Comparison of ENCODE assay signal across 8 cellular contexts in genomic region chr1:9293512-9294439, GRCh38. TPM values are rescaled to one million over a fixed set of nuclear protein-coding genes. Genes with fewer than 3 reads are reported as not detected.
A peak's percentile ranks its signal among the peaks of the same experiment; 100 is the strongest.
DNase-seq lines count a peak whose midpoint lies in the region; ATAC-seq, FAIRE-seq and TF ChIP-seq lines count a peak whose summit lies in the region.
"Had no signal": no experiment of that assay in that cellular context is flagged by ENCODE, and none has a peak within 500 bp of the region (broad histone marks: within the 10 kb centered on the region; RNA-seq: fewer than 3 reads in every experiment).

No MANE protein-coding gene starts in this region.

- peaks cover 2% of the 10 kb centered on the region for H3K36me3 Mint-ChIP-seq in activated naive CD4-positive, alpha-beta T cell treated with anti-CD3 and anti-CD28 coated beads, Interleukin-2, amount 10 ng/mL, durations not matched to agents 7 days and 5 days

- peaks cover 4% of the 10 kb centered on the region for H3K9me3 Mint-ChIP-seq in activated naive CD4-positive, alpha-beta T cell treated with anti-CD3 and anti-CD28 coated beads, Interleukin-2, amount 10 ng/mL, durations not matched to agents 7 days and 5 days
- H3K9me3 Mint-ChIP-seq: stimulated activated naive CD8-positive, alpha-beta T cell treated with anti-CD3 and anti-CD28 coated beads, Interleukin-15, Interleukin-2, amounts not matched to agents 100 ng/mL and 50 ng/mL, for 24 hours had no signal

- no peak for TF ChIP-seq CTCF in hepatocyte (IDR thresholded peaks at IDR 0.05; ENCODE audit: poor library complexity)

- ATAC-seq in GM21381 (IDR thresholded peaks at IDR 0.05; ENCODE audit: unreplicated experiment) (peak; percentile 25), GM19397 (IDR thresholded peaks at IDR 0.05; ENCODE audit: unreplicated experiment) (no peak)

- peak overlapping the region; percentile 82 for H3K4me2 ChIP-seq in hepatocyte

- H3K4me3 ChIP-seq in hepatocyte: peak overlapping the region; percentile 98
- H3K4me3 ChIP-seq in small intestine (ENCODE audit: low read depth in 1 of 2, low read length in 2 of 2): peak overlapping the region; percentile 81 to 97

- no peak overlapping the region for H3K4me3 Mint-ChIP-seq in activated naive CD4-positive, alpha-beta T cell treated with anti-CD3 and anti-CD28 coated beads, Interleukin-2, amount 10 ng/mL, durations not matched to agents 7 days and 5 days
- H3K4me3 Mint-ChIP-seq: stimulated activated naive CD8-positive, alpha-beta T cell treated with anti-CD3 and anti-CD28 coated beads, Interleukin-15, Interleukin-2, amounts not matched to agents 100 ng/mL and 50 ng/mL, for 24 hours had no signal

- peaks cover 16% of the 10 kb centered on the region for H3K27me3 Mint-ChIP-seq in activated naive CD4-positive, alpha-beta T cell treated with anti-CD3 and anti-CD28 coated beads, Interleukin-2, amount 10 ng/mL, durations not matched to agents 7 days and 5 days
- H3K27me3 Mint-ChIP-seq: stimulated activated naive CD8-positive, alpha-beta T cell treated with anti-CD3 and anti-CD28 coated beads, Interleukin-15, Interleukin-2, amounts not matched to agents 100 ng/mL and 50 ng/mL, for 24 hours had no signal

- peak overlapping the region; percentile 60 for H2AFZ ChIP-seq in hepatocyte

- peaks cover 55% of the 10 kb centered on the region for H3K79me2 ChIP-seq in hepatocyte

- H3K27ac ChIP-seq in hepatocyte (peak overlapping the region; percentile 89), small intestine (ENCODE audit: low read depth in 1 of 2, low read length in 1 of 2) (peak overlapping the region; percentile 70 to 85)

- H3K36me3 ChIP-seq in hepatocyte (replicated peaks; ENCODE audit: insufficient read depth, low read depth) (no peaks in the 10 kb centered on the region), small intestine (ENCODE audit: control insufficient read depth in 2 of 2, insufficient read depth in 2 of 2, low read length in 2 of 2) (no peaks in the 10 kb centered on the region)

- FAIRE-seq in small intestine (lab: Jason Lieb, UNC): no peak

- CTCF ChIA-PET in activated naive CD4-positive, alpha-beta T cell treated with anti-CD3 and anti-CD28 coated beads, Interleukin-2, amount 10 ng/mL, durations not matched to agents 7 days and 5 days (lab: Charles Lee): no interaction called here

- H3K4me1 ChIP-seq in hepatocyte (ENCODE audit: insufficient read depth) (peaks cover 37% of the 10 kb centered on the region), small intestine (ENCODE audit: control insufficient read depth in 2 of 2, insufficient read depth in 1 of 2, low read depth in 1 of 2, low read length in 1 of 2) (peaks cover 9 to 14% of the 10 kb centered on the region in 2 donors)

- peak; percentile 69 for DNase-seq in NCI-H510A treated with DMSO at 0.1 percent for 48 hours (lab: John Stamatoyannopoulos, UW)
- peak; percentile 66 for DNase-seq in activated naive CD4-positive, alpha-beta T cell treated with anti-CD3 and anti-CD28 coated beads, Interleukin-2, amount 10 ng/mL, durations not matched to agents 7 days and 5 days
- DNase-seq in hepatocyte (ENCODE audit: low spot score): peak; percentile 60
- DNase-seq in small intestine: peak; percentile 41
- DNase-seq in SK-N-DZ (ENCODE audit: low spot score): no peak

- no peaks in the 10 kb centered on the region for H3K27me3 ChIP-seq in hepatocyte
- H3K27me3 ChIP-seq in small intestine (ENCODE audit: control insufficient read depth in 2 of 2, insufficient read depth in 2 of 2, low read length in 2 of 2): no peaks in the 10 kb centered on the region

- peaks cover 41% of the 10 kb centered on the region for H4K20me1 ChIP-seq in hepatocyte (ENCODE audit: insufficient read depth, poor library complexity, severe bottlenecking)

- 6% methylated on average over 29 of the region's 45 CpGs for WGBS in hepatocyte (ENCODE audit: low lambda C conversion rate, missing lambda C conversion rate)
- WGBS in small intestine, 3 donors: 1 to 4% (median 3%) methylated on average over 34 to 45 of the region's 45 CpGs

- H3K9me2 ChIP-seq in hepatocyte (replicated peaks; ENCODE audit: insufficient read depth): no peaks in the 10 kb centered on the region

- no peak overlapping the region for H3K27ac Mint-ChIP-seq in activated naive CD4-positive, alpha-beta T cell treated with anti-CD3 and anti-CD28 coated beads, Interleukin-2, amount 10 ng/mL, durations not matched to agents 7 days and 5 days
- H3K27ac Mint-ChIP-seq: stimulated activated naive CD8-positive, alpha-beta T cell treated with anti-CD3 and anti-CD28 coated beads, Interleukin-15, Interleukin-2, amounts not matched to agents 100 ng/mL and 50 ng/mL, for 24 hours had no signal

- H3K4me1 Mint-ChIP-seq in activated naive CD4-positive, alpha-beta T cell treated with anti-CD3 and anti-CD28 coated beads, Interleukin-2, amount 10 ng/mL, durations not matched to agents 7 days and 5 days: peaks cover 12% of the 10 kb centered on the region

- H3K9me3 ChIP-seq in hepatocyte (ENCODE audit: low read depth) (no peaks in the 10 kb centered on the region), small intestine (ENCODE audit: control insufficient read depth, low read depth) (no peaks in the 10 kb centered on the region)

RNA-seq across cellular contexts. Expression of gene SPSB1, which starts 1.1 kb away (rescaled TPM):
- total RNA-seq in hepatocyte: 61.3 and 66.9 TPM in 2 replicates
- polyA plus RNA-seq in hepatocyte (75.3 and 102 TPM in 2 replicates), small intestine (10 to 100 TPM; 30.0 to 69.1 (median 35.3) TPM)
- 1.3 and 1.8 TPM in 2 replicates for polyA plus RNA-seq in SK-N-DZ (2014; cell fraction: cytosol; rRNA removed)
- polyA plus RNA-seq in SK-N-DZ (2014; cell fraction: nucleus; rRNA removed): 0.81 and 1.3 TPM in 2 replicates

RNA-seq across cellular contexts. Expression of gene H6PD, which starts 59.2 kb away (rescaled TPM):
- total RNA-seq in hepatocyte: 40.4 and 54.8 TPM in 2 replicates
- polyA plus RNA-seq in hepatocyte (23.9 and 26.3 TPM in 2 replicates), small intestine (10 to 100 TPM in 1 of 3 donors, 1 to 10 TPM in 2; 2.7 to 25.8 (median 2.9) TPM)
- polyA plus RNA-seq in SK-N-DZ (2014; cell fraction: cytosol; rRNA removed): 1.6 and 1.9 TPM in 2 replicates
- 1.6 and 2.0 TPM in 2 replicates for polyA plus RNA-seq in SK-N-DZ (2014; cell fraction: nucleus; rRNA removed)
